In the genomic region with DNA sequence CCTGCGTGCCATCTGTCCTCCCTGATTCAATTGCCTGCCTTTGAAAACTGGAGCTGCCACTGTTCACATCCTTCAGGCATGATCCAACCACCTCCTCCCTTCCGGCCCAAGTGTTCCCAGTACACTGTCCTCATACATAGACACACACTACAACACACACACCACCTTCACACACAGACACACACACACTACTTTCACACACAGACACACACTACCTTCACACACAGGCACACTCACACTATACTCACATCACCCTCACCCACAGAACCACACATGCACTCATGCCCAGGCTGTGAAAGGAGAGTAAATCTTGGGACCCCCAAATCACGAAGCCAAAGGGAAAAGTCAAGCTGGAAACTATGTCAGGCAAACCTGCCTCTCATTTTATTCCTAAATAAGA, we compare ENCODE assay signal across 22 cellular contexts.
"Had no signal": no experiment of that assay in that cellular context is flagged by ENCODE, and none has a peak within 500 bp of the region (broad histone marks: within the 10 kb centered on the region; RNA-seq: fewer than 3 reads in every experiment).

No MANE protein-coding gene starts in this region.

- H3K36me3 ChIP-seq: heart left ventricle, neutrophil, sigmoid colon, stomach, thoracic aorta, transverse colon had no signal

- ATAC-seq: esophagus mucosa; heart left ventricle; naive thymus-derived CD4-positive, alpha-beta T cell; stimulated activated naive B cell treated with anti-CD40 and anti-IgM and Interleukin-4, amounts not matched to agents 10 μg/mL and 1 μg/mL and 100 μg/mL, for 72 hours had no signal

- FAIRE-seq: endometrium, frontal cortex, islet of Langerhans had no signal

- H3K9me3 ChIP-seq: heart left ventricle, neutrophil, sigmoid colon, stomach, thoracic aorta, transverse colon had no signal

- H3K27ac ChIP-seq: dorsolateral prefrontal cortex, heart left ventricle, neutrophil, sigmoid colon, skin epidermis, stomach, thoracic aorta, transverse colon had no signal

- H3K4me3 ChIP-seq: dorsolateral prefrontal cortex, heart left ventricle, sigmoid colon, skin epidermis, stomach, thoracic aorta, transverse colon had no signal

- H3K27me3 ChIP-seq: heart left ventricle, neutrophil, sigmoid colon, stomach, transverse colon had no signal

- DNase-seq: cortex of kidney; dorsolateral prefrontal cortex; effector CD8-positive, alpha-beta T cell; heart left ventricle; hypothalamus; kidney glomerular epithelial cell; naive thymus-derived CD4-positive, alpha-beta T cell; nephron progenitor cell; sigmoid colon; stimulated activated CD4-positive, alpha-beta T cell treated with anti-CD3 and anti-CD28 coated beads, Interleukin-2, amount 100 ng/mL, for 24 hours; stimulated activated CD4-positive, alpha-beta T cell treated with anti-CD3 and anti-CD28 coated beads, Interleukin-4, amount 100 ng/mL, for 4 hours; stimulated activated naive B cell treated with anti-CD40 and anti-IgM and Interleukin-4, amounts not matched to agents 10 μg/mL and 1 μg/mL and 100 μg/mL, for 72 hours; stomach; substantia nigra; transverse colon had no signal

- H3K4me1 ChIP-seq: heart left ventricle, sigmoid colon, stomach, transverse colon had no signal
